23 cellular contexts compared by ENCODE assay signal in the genomic region with DNA sequence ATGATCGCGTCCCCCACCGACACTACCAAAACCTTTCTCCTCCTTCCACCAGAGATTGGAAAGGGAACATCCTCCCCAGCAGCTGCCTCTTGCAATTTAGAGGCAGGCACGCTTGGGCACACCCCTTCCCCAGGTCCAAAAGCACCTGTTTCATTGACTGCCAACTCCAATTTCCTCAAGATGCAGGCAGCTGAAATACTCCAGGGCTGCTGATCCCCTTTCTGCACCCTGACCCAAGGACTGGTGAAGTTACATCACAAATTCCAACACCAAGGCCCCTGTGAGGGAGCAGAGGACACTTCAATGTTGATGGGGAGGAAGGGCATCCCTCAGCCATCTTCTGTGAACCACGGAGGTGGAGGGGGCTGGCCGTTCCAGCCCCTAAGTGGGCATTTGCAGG. TPM values are rescaled to one million over a fixed set of nuclear protein-coding genes. Genes with fewer than 3 reads are reported as not detected.
A peak's percentile ranks its signal among the peaks of the same experiment; 100 is the strongest.
DNase-seq lines count a peak whose midpoint lies in the region; ATAC-seq, FAIRE-seq and TF ChIP-seq lines count a peak whose summit lies in the region.
"Had no signal": no experiment of that assay in that cellular context is flagged by ENCODE, and none has a peak within 500 bp of the region (broad histone marks: within the 10 kb centered on the region; RNA-seq: fewer than 3 reads in every experiment).

No MANE protein-coding gene starts in this region.

- H3K4me1 ChIP-seq in right cardiac atrium (ENCODE audit: control insufficient read depth, insufficient read depth, low read length) = no peaks in the 10 kb centered on the region

- POLR2A ChIA-PET in WTC11 (lab: Charles Lee) = interaction anchor here (1.1 kb wide), 1 partner anchor 8 kb away, joined by 3 read pairs; no protein-coding TSS in a partner anchor

- no peak overlapping the region for H3K4me3 ChIP-seq in right cardiac atrium (ENCODE audit: low read length)
- H3K4me3 ChIP-seq: cardiac muscle cell, GM12878 had no signal

- H3K27ac Mint-ChIP-seq in WTC11 (peak overlapping the region; percentile 34), brain (peak overlapping the region in 3 of 5 experiments; percentile 37 to 98 (median 90))
- peak overlapping the region; percentile 95 for H3K27ac Mint-ChIP-seq in stimulated activated effector memory CD8-positive, alpha-beta T cell treated with anti-CD3 and anti-CD28 coated beads, Interleukin-12 subunit alpha, Interleukin-12 subunit beta, amount 100 ng/mL, for 72 hours
- H3K27ac Mint-ChIP-seq: progenitor cell of endocrine pancreas had no signal

- ATAC-seq in WTC11 (no peak), right cardiac atrium (no peak), HG02759 (IDR thresholded peaks at IDR 0.05; ENCODE audit: unreplicated experiment) (no peak)
- no peak for ATAC-seq in stimulated activated effector memory CD8-positive, alpha-beta T cell treated with anti-CD3 and anti-CD28 coated beads, Interleukin-12 subunit alpha, Interleukin-12 subunit beta, amount 100 ng/mL, for 72 hours
- ATAC-seq: GM12878 had no signal

- TF ChIP-seq CTCF in WTC11 (IDR thresholded peaks at IDR 0.05) = no peak
- no peak for TF ChIP-seq CTCF in brain (conservative IDR thresholded peaks at IDR 0.05)

- no peaks in the 10 kb centered on the region for H3K27me3 Mint-ChIP-seq in WTC11 (ENCODE audit: low read depth)
- no peaks in the 10 kb centered on the region for H3K27me3 Mint-ChIP-seq in brain

- no peaks in the 10 kb centered on the region for H3K27me3 ChIP-seq in right cardiac atrium (ENCODE audit: control insufficient read depth, insufficient read depth)
- H3K27me3 ChIP-seq: cardiac muscle cell had no signal

- peak; percentile 39 for DNase-seq in activated T-cell treated with anti-CD3 and anti-CD28 coated beads, Interleukin-2, amount 50 U/mL, for 1 hour
- no peak for DNase-seq in activated T-cell treated with anti-CD3 and anti-CD28 coated beads for 4 hours
- no peak for DNase-seq in WTC11 (ENCODE audit: low spot score)
- no peak for DNase-seq in stimulated activated effector memory CD8-positive, alpha-beta T cell treated with anti-CD3 and anti-CD28 coated beads, Interleukin-12 subunit alpha, Interleukin-12 subunit beta, amount 100 ng/mL, for 72 hours (ENCODE audit: low spot score in 2 of 2)
- no peak for DNase-seq in right cardiac atrium
- DNase-seq in frontal cortex (ENCODE audit: low spot score in 2 of 2) = no peak
- DNase-seq: ACHN; C1 segment of cervical spinal cord; DMS53; Karpas-422; mesenchymal stem cell; NCI-H1092 treated with DMSO at 0.1 percent for 48 hours; NCI-H2029 treated with DMSO at 0.1 percent for 48 hours; NCI-H446 treated with DMSO at 0.1 percent for 48 hours; stimulated activated CD4-positive, alpha-beta T cell treated with anti-CD3 and anti-CD28 coated beads, Interleukin-2, amount 100 ng/mL, for 48 hours had no signal

- H3K27ac ChIP-seq in right cardiac atrium (ENCODE audit: low read length) = no peak overlapping the region
- H3K27ac ChIP-seq: cardiac muscle cell had no signal

- peaks cover 6% of the 10 kb centered on the region for H3K9me3 ChIP-seq in right cardiac atrium (ENCODE audit: control insufficient read depth, low read length)

- H3K4me1 Mint-ChIP-seq in WTC11 (peaks cover 97% of the 10 kb centered on the region), brain (peaks cover 100% of the 10 kb centered on the region)
- H3K4me1 Mint-ChIP-seq in stimulated activated effector memory CD8-positive, alpha-beta T cell treated with anti-CD3 and anti-CD28 coated beads, Interleukin-12 subunit alpha, Interleukin-12 subunit beta, amount 100 ng/mL, for 72 hours = peaks cover 100% of the 10 kb centered on the region

- CTCF ChIA-PET in WTC11 (lab: Charles Lee) = interaction anchor here (0.8 kb wide), 1 partner anchor 29 kb away, joined by 3 read pairs; no protein-coding TSS in a partner anchor

- intact Hi-C loops in right cardiac atrium (cut with DNase I) = no loop called here

- H3K9me3 Mint-ChIP-seq in WTC11 = no peaks in the 10 kb centered on the region
- peaks cover 0 to 2% (median 0%) of the 10 kb centered on the region in 5 experiments for H3K9me3 Mint-ChIP-seq in brain
- no peaks in the 10 kb centered on the region for H3K9me3 Mint-ChIP-seq in stimulated activated effector memory CD8-positive, alpha-beta T cell treated with anti-CD3 and anti-CD28 coated beads, Interleukin-12 subunit alpha, Interleukin-12 subunit beta, amount 100 ng/mL, for 72 hours
- H3K9me3 Mint-ChIP-seq: neural crest cell had no signal

- WGBS in right cardiac atrium = 83% methylated on average over 6 of the region's 6 CpGs

- no peak for FAIRE-seq in frontal cortex (lab: Jason Lieb, UNC)
- FAIRE-seq: GM12878, H54, urothelium cell line had no signal

- H3K4me3 Mint-ChIP-seq in WTC11 (no peak overlapping the region), brain (peak overlapping the region in 1 of 5 experiments; percentile 29)
- H3K4me3 Mint-ChIP-seq in stimulated activated effector memory CD8-positive, alpha-beta T cell treated with anti-CD3 and anti-CD28 coated beads, Interleukin-12 subunit alpha, Interleukin-12 subunit beta, amount 100 ng/mL, for 72 hours = peak overlapping the region; percentile 89
- H3K4me3 Mint-ChIP-seq: neural crest cell had no signal

- no peaks in the 10 kb centered on the region for H3K36me3 Mint-ChIP-seq in WTC11
- peaks cover 8% of the 10 kb centered on the region for H3K36me3 Mint-ChIP-seq in brain
- H3K36me3 Mint-ChIP-seq in stimulated activated effector memory CD8-positive, alpha-beta T cell treated with anti-CD3 and anti-CD28 coated beads, Interleukin-12 subunit alpha, Interleukin-12 subunit beta, amount 100 ng/mL, for 72 hours = peaks cover 92% of the 10 kb centered on the region

TF ChIP-seq in WTC11, 78 proteins besides CTCF, POLR2A, EP300 and RAD21 (continues in another document):
- TF ChIP-seq ERG (CRISPR knock-in tag; IDR thresholded peaks at IDR 0.05) (no peak), SMAD3 (CRISPR knock-in tag; IDR thresholded peaks at IDR 0.05; ENCODE audit: borderline replicate concordance) (no peak), NR1H2 (CRISPR knock-in tag; IDR thresholded peaks at IDR 0.05) (no peak), ZNF232 (CRISPR knock-in tag; IDR thresholded peaks at IDR 0.05) (no peak), ATF2 (CRISPR knock-in tag; IDR thresholded peaks at IDR 0.05; ENCODE audit: borderline replicate concordance, low read depth) (no peak), HMGA2 (CRISPR knock-in tag; IDR thresholded peaks at IDR 0.05) (no peak), GRHL2 (CRISPR knock-in tag; IDR thresholded peaks at IDR 0.05; ENCODE audit: insufficient replicate concordance, severe bottlenecking) (no peak)
- TF ChIP-seq, protein P1, sequence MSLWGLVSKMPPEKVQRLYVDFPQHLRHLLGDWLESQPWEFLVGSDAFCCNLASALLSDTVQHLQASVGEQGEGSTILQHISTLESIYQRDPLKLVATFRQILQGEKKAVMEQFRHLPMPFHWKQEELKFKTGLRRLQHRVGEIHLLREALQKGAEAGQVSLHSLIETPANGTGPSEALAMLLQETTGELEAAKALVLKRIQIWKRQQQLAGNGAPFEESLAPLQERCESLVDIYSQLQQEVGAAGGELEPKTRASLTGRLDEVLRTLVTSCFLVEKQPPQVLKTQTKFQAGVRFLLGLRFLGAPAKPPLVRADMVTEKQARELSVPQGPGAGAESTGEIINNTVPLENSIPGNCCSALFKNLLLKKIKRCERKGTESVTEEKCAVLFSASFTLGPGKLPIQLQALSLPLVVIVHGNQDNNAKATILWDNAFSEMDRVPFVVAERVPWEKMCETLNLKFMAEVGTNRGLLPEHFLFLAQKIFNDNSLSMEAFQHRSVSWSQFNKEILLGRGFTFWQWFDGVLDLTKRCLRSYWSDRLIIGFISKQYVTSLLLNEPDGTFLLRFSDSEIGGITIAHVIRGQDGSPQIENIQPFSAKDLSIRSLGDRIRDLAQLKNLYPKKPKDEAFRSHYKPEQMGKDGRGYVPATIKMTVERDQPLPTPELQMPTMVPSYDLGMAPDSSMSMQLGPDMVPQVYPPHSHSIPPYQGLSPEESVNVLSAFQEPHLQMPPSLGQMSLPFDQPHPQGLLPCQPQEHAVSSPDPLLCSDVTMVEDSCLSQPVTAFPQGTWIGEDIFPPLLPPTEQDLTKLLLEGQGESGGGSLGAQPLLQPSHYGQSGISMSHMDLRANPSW (CRISPR knock-in tag; conservative IDR thresholded peaks at IDR 0.05; ENCODE audit: low read depth) = no peak
- TF ChIP-seq, protein P2, sequence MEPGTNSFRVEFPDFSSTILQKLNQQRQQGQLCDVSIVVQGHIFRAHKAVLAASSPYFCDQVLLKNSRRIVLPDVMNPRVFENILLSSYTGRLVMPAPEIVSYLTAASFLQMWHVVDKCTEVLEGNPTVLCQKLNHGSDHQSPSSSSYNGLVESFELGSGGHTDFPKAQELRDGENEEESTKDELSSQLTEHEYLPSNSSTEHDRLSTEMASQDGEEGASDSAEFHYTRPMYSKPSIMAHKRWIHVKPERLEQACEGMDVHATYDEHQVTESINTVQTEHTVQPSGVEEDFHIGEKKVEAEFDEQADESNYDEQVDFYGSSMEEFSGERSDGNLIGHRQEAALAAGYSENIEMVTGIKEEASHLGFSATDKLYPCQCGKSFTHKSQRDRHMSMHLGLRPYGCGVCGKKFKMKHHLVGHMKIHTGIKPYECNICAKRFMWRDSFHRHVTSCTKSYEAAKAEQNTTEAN (CRISPR knock-in tag; IDR thresholded peaks at IDR 0.05) = no peak

RNA-seq across cellular contexts. Expression of gene BCL11B, which starts 33.8 kb away (rescaled TPM):
- total RNA-seq in WTC11 (2021) (6.7 to 9.1 TPM (median 7.2 TPM) in 3 replicates), right cardiac atrium (under 1 TPM; 0.08 to 0.63 (median 0.23) TPM), frontal cortex (58.3 TPM)
- polyA plus RNA-seq in brain (ENCODE audit: insufficient read depth, low read depth, low replicate concordance) (1.6 TPM), right cardiac atrium (0.05 TPM)

Comparison
In these comparisons a context has a peak if more than half of its experiments do, and no peak if none do; other contexts are left out.
1. H3K27ac Mint-ChIP-seq: peak in every context shown above with its lines; median percentile 95 in stimulated activated effector memory CD8-positive, alpha-beta T cell treated with anti-CD3 and anti-CD28 coated beads, Interleukin-12 subunit alpha, Interleukin-12 subunit beta, amount 100 ng/mL, for 72 hours; 90 in brain; 34 in WTC11.